In the genomic region with DNA sequence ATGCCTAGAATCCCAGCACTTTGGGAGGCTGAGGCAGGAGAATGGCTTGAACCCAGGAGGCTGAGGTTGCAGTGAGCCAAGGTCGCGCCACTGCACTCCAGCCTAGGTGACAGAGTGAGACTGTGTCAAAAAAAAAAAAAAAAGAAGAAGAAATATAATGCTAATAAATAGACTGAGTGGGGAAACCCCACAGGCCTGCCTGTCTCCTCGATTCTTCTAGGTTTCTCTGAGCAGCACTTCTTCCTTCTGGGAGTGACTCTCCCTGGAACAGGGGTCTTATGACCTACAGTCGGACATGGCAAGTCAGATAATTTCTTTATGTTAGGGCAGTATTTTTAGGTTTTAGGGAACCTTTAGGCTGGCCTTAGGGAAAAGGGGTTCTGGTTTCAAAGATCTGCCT, we compare ENCODE assay signal across 7 cellular contexts.
DNase-seq lines count a peak whose midpoint lies in the region; ATAC-seq and TF ChIP-seq lines count a peak whose summit lies in the region.
"Not testable (repeated sequence)": the region's sequence is repeated elsewhere in the genome, so short reads cannot be mapped to it uniquely, and the experiment has no call there.

No MANE protein-coding gene starts in this region.

- H2BK15ac ChIP-seq in IMR-90 (ENCODE audit: low read depth, low read length); mesendoderm (replicated peaks; ENCODE audit: low read depth): not testable (repeated sequence)

- H3K36me3 Mint-ChIP-seq in CD4-positive, alpha-beta memory T cell; central memory CD8-positive, alpha-beta T cell (ENCODE audit: insufficient read depth): not testable (repeated sequence)
- peaks cover 11% of the 10 kb centered on the region for H3K36me3 Mint-ChIP-seq in activated CD4-positive, alpha-beta memory T cell treated with anti-CD3 and anti-CD28 coated beads, Interleukin-2, amount 10 ng/mL, durations not matched to agents 7 days and 5 days (ENCODE audit: low read depth)
- H3K36me3 Mint-ChIP-seq in stimulated activated naive CD8-positive, alpha-beta T cell treated with anti-CD3 and anti-CD28 coated beads, Interleukin-15, Interleukin-2, amounts not matched to agents 100 ng/mL and 50 ng/mL, for 24 hours (ENCODE audit: low read depth): peaks cover 22% of the 10 kb centered on the region

- H3K9ac ChIP-seq in IMR-90 (ENCODE audit: low read depth, low read length); mesendoderm (ENCODE audit: low read length): not testable (repeated sequence)

- H4K91ac ChIP-seq in IMR-90 (ENCODE audit: insufficient read depth, low read depth, low read length): not testable (repeated sequence)

- H2AK5ac ChIP-seq in IMR-90 (ENCODE audit: low read depth, low read length); mesendoderm (ENCODE audit: low read length): not testable (repeated sequence)

- TF ChIP-seq POLR2A in IMR-90 (IDR thresholded peaks at IDR 0.05; ENCODE audit: low read depth, low read length): not testable (repeated sequence)

- H4K20me1 ChIP-seq in IMR-90 (ENCODE audit: insufficient read depth, low read length): peaks cover 35% of the 10 kb centered on the region

- not testable (repeated sequence) for H3K9me3 ChIP-seq in CD4-positive, alpha-beta memory T cell (ENCODE audit: control insufficient read depth in 1 of 2, low read length in 2 of 2); IMR-90 (ENCODE audit: control insufficient read depth, insufficient read depth, low read length); SJSA1 (replicated peaks)

- not testable (repeated sequence) for DNase-seq in CD4-positive, alpha-beta memory T cell; IMR-90; SJSA1 (ENCODE audit: low read depth in 1 of 2, low spot score in 2 of 2); activated CD4-positive, alpha-beta memory T cell treated with anti-CD3 and anti-CD28 coated beads, Interleukin-2, amount 10 ng/mL, durations not matched to agents 7 days and 5 days; central memory CD8-positive, alpha-beta T cell (ENCODE audit: low spot score in 2 of 2); mesendoderm

- WGBS in IMR-90 (ENCODE audit: extremely low coverage in 2 of 2, insufficient read length in 1 of 2), 2 experiments: no CpG with 5 or more reads among the region's 4 CpGs
- no CpG with 5 or more reads among the region's 4 CpGs for WGBS in mesendoderm (ENCODE audit: extremely low coverage, insufficient coverage, low lambda C conversion rate)

- H2AFZ ChIP-seq in IMR-90 (replicated peaks; ENCODE audit: low read length, poor library complexity): not testable (repeated sequence)

- H3K4ac ChIP-seq in IMR-90 (ENCODE audit: low read depth, low read length); mesendoderm (ENCODE audit: low read depth, low read length): not testable (repeated sequence)

- not testable (repeated sequence) for H3K56ac ChIP-seq in IMR-90 (ENCODE audit: extremely low read depth, insufficient read depth, low read length); mesendoderm (ENCODE audit: low read length)

- ATAC-seq in IMR-90 (ENCODE audit: low read depth); central memory CD8-positive, alpha-beta T cell (replicated peaks; ENCODE audit: extremely low read depth, poor library complexity, severe bottlenecking): not testable (repeated sequence)

- TF ChIP-seq CTCF in IMR-90 (conservative IDR thresholded peaks at IDR 0.05; ENCODE audit: low read depth, low read length): not testable (repeated sequence)

- not testable (repeated sequence) for H3K79me2 ChIP-seq in mesendoderm (ENCODE audit: control insufficient read depth, insufficient read depth, low read length)

- CTCF ChIA-PET in CD4-positive, alpha-beta memory T cell (lab: Charles Lee; ENCODE audit: partially characterized antibody): interaction anchor here (7.0 kb wide), 1 partner anchor 345 kb away, joined by 144 read pairs; no protein-coding TSS in a partner anchor
- CTCF ChIA-PET in IMR-90 (lab: Yijun Ruan, JAX): not testable (repeated sequence)
- CTCF ChIA-PET in activated CD4-positive, alpha-beta memory T cell treated with anti-CD3 and anti-CD28 coated beads, Interleukin-2, amount 10 ng/mL, durations not matched to agents 7 days and 5 days (lab: Charles Lee): interaction anchor here (5.2 kb wide), 1 partner anchor 178 kb away, joined by 118 read pairs; no protein-coding TSS in a partner anchor

- H3K79me1 ChIP-seq in IMR-90 (ENCODE audit: low read depth in 1 of 2, low read length in 2 of 2): peaks cover 13 to 75% of the 10 kb centered on the region in 2 experiments
- H3K79me1 ChIP-seq in mesendoderm (ENCODE audit: low read length): not testable (repeated sequence)

- H2AK9ac ChIP-seq in IMR-90 (replicated peaks; ENCODE audit: low read depth, low read length, poor library complexity): not testable (repeated sequence)

- not testable (repeated sequence) for H2BK20ac ChIP-seq in IMR-90 (ENCODE audit: low read depth, low read length)

- in situ Hi-C loops in IMR-90 (cut with MboI; ENCODE audit: low sequenced_read_pairs): loop anchor here (5.0 kb wide), 1 partner anchor 178 kb away; no protein-coding TSS in a partner anchor

- not testable (repeated sequence) for H2BK5ac ChIP-seq in IMR-90 (ENCODE audit: low read depth, low read length, poor library complexity, severe bottlenecking); mesendoderm (ENCODE audit: low read length)

- not testable (repeated sequence) for H3K27ac ChIP-seq in CD4-positive, alpha-beta memory T cell (ENCODE audit: low read depth, low read length); IMR-90 (ENCODE audit: insufficient read depth, low read length); mesendoderm (ENCODE audit: low read depth, low read length)
- peak overlapping the region; percentile 95 for H3K27ac ChIP-seq in SJSA1

- peak overlapping the region in 5 of 8 donors; percentile 33 to 81 (median 80) for H3K4me3 Mint-ChIP-seq in CD4-positive, alpha-beta memory T cell
- not testable (repeated sequence) for H3K4me3 Mint-ChIP-seq in activated CD4-positive, alpha-beta memory T cell treated with anti-CD3 and anti-CD28 coated beads, Interleukin-2, amount 10 ng/mL, durations not matched to agents 7 days and 5 days; stimulated activated naive CD8-positive, alpha-beta T cell treated with anti-CD3 and anti-CD28 coated beads, Interleukin-15, Interleukin-2, amounts not matched to agents 100 ng/mL and 50 ng/mL, for 24 hours
- peak overlapping the region; percentile 70 for H3K4me3 Mint-ChIP-seq in central memory CD8-positive, alpha-beta T cell

- intact Hi-C loops in CD4-positive, alpha-beta memory T cell (cut with micrococcal nuclease): loop anchor here (10.0 kb wide), 1 partner anchor 134 kb away; a partner anchor contains a TSS
- intact Hi-C loops in IMR-90 (cut with micrococcal nuclease): not testable (repeated sequence)

- TF ChIP-seq RAD21 in IMR-90 (IDR thresholded peaks at IDR 0.05; ENCODE audit: low read length): not testable (repeated sequence)

- not testable (repeated sequence) for H3K4me3 ChIP-seq in CD4-positive, alpha-beta memory T cell (ENCODE audit: low read length in 2 of 2); IMR-90 (ENCODE audit: insufficient read depth, low read depth, low read length); SJSA1; mesendoderm (ENCODE audit: low read length)

- POLR2A ChIA-PET in CD4-positive, alpha-beta memory T cell (lab: Charles Lee; ENCODE audit: partially characterized antibody); IMR-90 (lab: Charles Lee; ENCODE audit: unreplicated experiment); activated CD4-positive, alpha-beta memory T cell treated with anti-CD3 and anti-CD28 coated beads, Interleukin-2, amount 10 ng/mL, durations not matched to agents 7 days and 5 days (lab: Charles Lee): not testable (repeated sequence)

- H3K4me1 ChIP-seq in CD4-positive, alpha-beta memory T cell (ENCODE audit: insufficient read depth, low read length): peaks cover 47% of the 10 kb centered on the region
- H3K4me1 ChIP-seq in IMR-90 (ENCODE audit: control insufficient read depth, insufficient read depth, low read length) (peaks cover 14% of the 10 kb centered on the region), SJSA1 (replicated peaks) (peaks cover 61% of the 10 kb centered on the region)
- not testable (repeated sequence) for H3K4me1 ChIP-seq in mesendoderm (ENCODE audit: control insufficient read depth, low read depth, low read length)

- H3K14ac ChIP-seq in IMR-90 (replicated peaks; ENCODE audit: low read depth, low read length): not testable (repeated sequence)

- H3K27me3 Mint-ChIP-seq in CD4-positive, alpha-beta memory T cell; activated CD4-positive, alpha-beta memory T cell treated with anti-CD3 and anti-CD28 coated beads, Interleukin-2, amount 10 ng/mL, durations not matched to agents 7 days and 5 days; central memory CD8-positive, alpha-beta T cell; stimulated activated naive CD8-positive, alpha-beta T cell treated with anti-CD3 and anti-CD28 coated beads, Interleukin-15, Interleukin-2, amounts not matched to agents 100 ng/mL and 50 ng/mL, for 24 hours: not testable (repeated sequence)

- not testable (repeated sequence) for H3K9me1 ChIP-seq in IMR-90 (ENCODE audit: insufficient read depth, low read length)

- not testable (repeated sequence) for H2BK120ac ChIP-seq in IMR-90 (ENCODE audit: low read depth, low read length); mesendoderm (ENCODE audit: low read depth, low read length)

- H4K8ac ChIP-seq in IMR-90 (ENCODE audit: low read depth in 2 of 2, low read length in 2 of 2); mesendoderm (ENCODE audit: low read depth, low read length): not testable (repeated sequence)

- peak overlapping the region in 2 of 7 donors; percentile 26 to 65 for H3K27ac Mint-ChIP-seq in CD4-positive, alpha-beta memory T cell
- peak overlapping the region; percentile 0 for H3K27ac Mint-ChIP-seq in activated CD4-positive, alpha-beta memory T cell treated with anti-CD3 and anti-CD28 coated beads, Interleukin-2, amount 10 ng/mL, durations not matched to agents 7 days and 5 days
- H3K27ac Mint-ChIP-seq in central memory CD8-positive, alpha-beta T cell (ENCODE audit: low read depth): peak overlapping the region; percentile 87
- H3K27ac Mint-ChIP-seq in stimulated activated naive CD8-positive, alpha-beta T cell treated with anti-CD3 and anti-CD28 coated beads, Interleukin-15, Interleukin-2, amounts not matched to agents 100 ng/mL and 50 ng/mL, for 24 hours: peak overlapping the region; percentile 92

- H3K9me3 Mint-ChIP-seq in CD4-positive, alpha-beta memory T cell; activated CD4-positive, alpha-beta memory T cell treated with anti-CD3 and anti-CD28 coated beads, Interleukin-2, amount 10 ng/mL, durations not matched to agents 7 days and 5 days; central memory CD8-positive, alpha-beta T cell; stimulated activated naive CD8-positive, alpha-beta T cell treated with anti-CD3 and anti-CD28 coated beads, Interleukin-15, Interleukin-2, amounts not matched to agents 100 ng/mL and 50 ng/mL, for 24 hours: not testable (repeated sequence)

- H3K4me2 ChIP-seq in IMR-90 (ENCODE audit: low read depth, low read length); mesendoderm (ENCODE audit: low read length): not testable (repeated sequence)

- not testable (repeated sequence) for H3K36me3 ChIP-seq in CD4-positive, alpha-beta memory T cell (ENCODE audit: insufficient read depth, low read length); IMR-90 (ENCODE audit: control insufficient read depth, insufficient read depth, low read length); SJSA1; mesendoderm (ENCODE audit: control insufficient read depth, insufficient read depth, low read length)

- not testable (repeated sequence) for H3K27me3 ChIP-seq in CD4-positive, alpha-beta memory T cell (ENCODE audit: insufficient read depth, low read length); IMR-90 (ENCODE audit: control insufficient read depth, insufficient read depth, low read length); SJSA1 (replicated peaks); mesendoderm (ENCODE audit: insufficient read depth, low read length, poor library complexity)

- not testable (repeated sequence) for BruUV-seq in IMR-90 (replicated peaks; lab: Mats Ljungman, UMichigan)

- H4K5ac ChIP-seq in IMR-90 (ENCODE audit: low read depth, low read length); mesendoderm (ENCODE audit: low read length): not testable (repeated sequence)

- not testable (repeated sequence) for H3K18ac ChIP-seq in IMR-90 (ENCODE audit: low read depth, low read length); mesendoderm (ENCODE audit: low read length)

- H3K23ac ChIP-seq in IMR-90 (ENCODE audit: low read depth, low read length) (peak overlapping the region; percentile 19; the same call in 1 of the 2 replicates), mesendoderm (ENCODE audit: low read length) (peak overlapping the region; percentile 56)

- H3K4me1 Mint-ChIP-seq in CD4-positive, alpha-beta memory T cell: peaks cover 32 to 72% (median 50%) of the 10 kb centered on the region in 4 donors
- peaks cover 85% of the 10 kb centered on the region for H3K4me1 Mint-ChIP-seq in activated CD4-positive, alpha-beta memory T cell treated with anti-CD3 and anti-CD28 coated beads, Interleukin-2, amount 10 ng/mL, durations not matched to agents 7 days and 5 days
- peaks cover 57% of the 10 kb centered on the region for H3K4me1 Mint-ChIP-seq in central memory CD8-positive, alpha-beta T cell
- peaks cover 90% of the 10 kb centered on the region for H3K4me1 Mint-ChIP-seq in stimulated activated naive CD8-positive, alpha-beta T cell treated with anti-CD3 and anti-CD28 coated beads, Interleukin-15, Interleukin-2, amounts not matched to agents 100 ng/mL and 50 ng/mL, for 24 hours (ENCODE audit: low read depth)

- dilution Hi-C loops in IMR-90 (cut with HindIII; ENCODE audit: low sequenced_read_pairs, unreplicated experiment): not testable (repeated sequence)
